Comparison of ENCODE assay signal across 8 cellular contexts in genomic region chr17:17269926-17270773, GRCh38. TPM values are rescaled to one million over a fixed set of nuclear protein-coding genes. Genes with fewer than 3 reads are reported as not detected.
DNase-seq lines count a peak whose midpoint lies in the region; ATAC-seq and TF ChIP-seq lines count a peak whose summit lies in the region.

No MANE protein-coding gene starts in this region.

- H3K9ac ChIP-seq in Karpas-422 (ENCODE audit: low read length), result no peak overlapping the region

- DNase-seq in BJ (ENCODE audit: low read depth), result no peak
- peak; percentile 60 for DNase-seq in activated CD8-positive, alpha-beta T cell treated with anti-CD3 and anti-CD28 coated beads for 36 hours
- DNase-seq in iPS DF 6.9 (ENCODE audit: low read depth, low spot score), result peak; percentile 16
- no peak for DNase-seq in NCI-H146 treated with DMSO at 0.1 percent for 48 hours (lab: John Stamatoyannopoulos, UW; ENCODE audit: unreplicated experiment)
- DNase-seq in DMS153 treated with DMSO at 0.1 percent for 48 hours (lab: John Stamatoyannopoulos, UW; ENCODE audit: unreplicated experiment), result no peak
- DNase-seq in Karpas-422, result no peak

- no peaks in the 10 kb centered on the region for H3K9me2 ChIP-seq in Karpas-422 (replicated peaks; ENCODE audit: insufficient read depth, low read length)

- CTCF ChIA-PET in BJ (lab: Yijun Ruan, JAX) (interaction anchor here (0.6 to 1.4 kb wide), 5 partner anchors 9 to 279 kb away, joined by 3 to 4 read pairs (median 3); no protein-coding TSS in a partner anchor), HEK293 (lab: Yijun Ruan, JAX) (interaction anchor here (0.6 to 1.8 kb wide), 27 partner anchors 9 to 724 kb away, joined by 3 to 14 read pairs (median 4); partner anchors contain the start of gene COPS3)
- CTCF ChIA-PET in activated CD8-positive, alpha-beta T cell treated with anti-CD3 and anti-CD28 coated beads for 36 hours (lab: Charles Lee), result interaction anchor here (0.6 to 3.4 kb wide), 15 partner anchors 10 to 792 kb away, joined by 3 to 19 read pairs (median 3); no protein-coding TSS in a partner anchor

- H4K20me1 ChIP-seq in Karpas-422 (ENCODE audit: insufficient read depth, low read depth, low read length), result no peaks in the 10 kb centered on the region

- peaks cover 21% of the 10 kb centered on the region for H3K36me3 Mint-ChIP-seq in activated CD8-positive, alpha-beta T cell treated with anti-CD3 and anti-CD28 coated beads for 36 hours (ENCODE audit: low read depth)

- H3K27me3 ChIP-seq in BJ (ENCODE audit: control insufficient read depth, insufficient read depth, low read length) (no peaks in the 10 kb centered on the region), iPS DF 6.9 (ENCODE audit: control insufficient read depth, insufficient read depth, low read length) (no peaks in the 10 kb centered on the region), Karpas-422 (ENCODE audit: low read length) (no peaks in the 10 kb centered on the region)

- H3K4me1 Mint-ChIP-seq in activated CD8-positive, alpha-beta T cell treated with anti-CD3 and anti-CD28 coated beads for 36 hours (ENCODE audit: low read depth), result no peaks in the 10 kb centered on the region

- H3K4me3 Mint-ChIP-seq in activated CD8-positive, alpha-beta T cell treated with anti-CD3 and anti-CD28 coated beads for 36 hours, result no peak overlapping the region

- no peaks in the 10 kb centered on the region for H3K9me3 Mint-ChIP-seq in activated CD8-positive, alpha-beta T cell treated with anti-CD3 and anti-CD28 coated beads for 36 hours

- no peak overlapping the region for H2AFZ ChIP-seq in Karpas-422 (ENCODE audit: low read length)

- no peak overlapping the region for H3K4me3 ChIP-seq in BJ (ENCODE audit: low read depth, low read length)
- H3K4me3 ChIP-seq in HEK293 (ENCODE audit: low read depth, low read length), result no peak overlapping the region
- H3K4me3 ChIP-seq in iPS DF 6.9 (ENCODE audit: low read length), result no peak overlapping the region
- H3K4me3 ChIP-seq in Karpas-422 (ENCODE audit: low read length), result no peak overlapping the region

- no peaks in the 10 kb centered on the region for H3K27me3 Mint-ChIP-seq in activated CD8-positive, alpha-beta T cell treated with anti-CD3 and anti-CD28 coated beads for 36 hours

- intact Hi-C loops in activated CD8-positive, alpha-beta T cell treated with anti-CD3 and anti-CD28 coated beads for 36 hours (cut with micrococcal nuclease), result no loop called here

- H3K36me3 ChIP-seq in BJ (ENCODE audit: control insufficient read depth, insufficient read depth, low read length), result peaks cover 13% of the 10 kb centered on the region
- H3K36me3 ChIP-seq in HEK293 (ENCODE audit: control insufficient read depth in 2 of 2, insufficient read depth in 1 of 2, low read length in 2 of 2), result peaks cover 91 to 94% of the 10 kb centered on the region in 2 experiments
- peaks cover 8% of the 10 kb centered on the region; the same call in 1 of the 2 replicates for H3K36me3 ChIP-seq in iPS DF 6.9 (ENCODE audit: control insufficient read depth, insufficient read depth, low read length)
- H3K36me3 ChIP-seq in Karpas-422 (ENCODE audit: insufficient read depth, low read length), result peaks cover 52% of the 10 kb centered on the region

- no peak for ATAC-seq in activated CD8-positive, alpha-beta T cell treated with anti-CD3 and anti-CD28 coated beads for 36 hours
- ATAC-seq in GM21381 (IDR thresholded peaks at IDR 0.05; ENCODE audit: unreplicated experiment), result no peak

- H3K27ac ChIP-seq in HEK293 (ENCODE audit: extremely low read depth, low read depth, low read length) (no peak overlapping the region), iPS DF 6.9 (ENCODE audit: low read length) (no peak overlapping the region), Karpas-422 (ENCODE audit: low read length) (no peak overlapping the region)

- 87% methylated on average over 1 of the region's 9 CpGs for WGBS in iPS DF 6.9 (ENCODE audit: insufficient coverage, insufficient read length)

- H3K4me1 ChIP-seq in HEK293 (ENCODE audit: control insufficient read depth, insufficient read depth, low read length), result no peaks in the 10 kb centered on the region
- H3K4me1 ChIP-seq in iPS DF 6.9 (ENCODE audit: control insufficient read depth, insufficient read depth, low read length), result no peaks in the 10 kb centered on the region
- H3K4me1 ChIP-seq in Karpas-422 (ENCODE audit: low read length), result peaks cover under 1% of the 10 kb centered on the region

- TF ChIP-seq CTCF in BJ (IDR thresholded peaks at IDR 0.05; ENCODE audit: insufficient read depth, low read depth, low read length) (peak; percentile 28; the same call in 1 of the 2 replicates), HEK293 (tag by site-specific recombination; IDR thresholded peaks at IDR 0.05) (no peak)
- peak; percentile 60 for TF ChIP-seq CTCF in activated CD8-positive, alpha-beta T cell treated with anti-CD3 and anti-CD28 coated beads for 36 hours (IDR thresholded peaks at IDR 0.05)

- POLR2A ChIA-PET in BJ (lab: Charles Lee) (no interaction called here), HEK293 (lab: Yijun Ruan, JAX) (interaction anchor here (0.7 to 1.3 kb wide), 4 partner anchors 10 to 43 kb away, joined by 3 to 9 read pairs (median 3); partner anchors contain the start of gene COPS3)
- POLR2A ChIA-PET in activated CD8-positive, alpha-beta T cell treated with anti-CD3 and anti-CD28 coated beads for 36 hours (lab: Charles Lee), result interaction anchor here (0.6 to 2.1 kb wide), 5 partner anchors 9 to 86 kb away, joined by 3 to 8 read pairs (median 3); partner anchors contain the start of gene COPS3

- H3K4me2 ChIP-seq in Karpas-422 (ENCODE audit: low read depth, low read length, poor library complexity, severe bottlenecking), result no peak overlapping the region

- H3K27ac Mint-ChIP-seq in activated CD8-positive, alpha-beta T cell treated with anti-CD3 and anti-CD28 coated beads for 36 hours, result no peak overlapping the region

- H3K79me2 ChIP-seq in Karpas-422 (ENCODE audit: low read length), result peaks cover 46% of the 10 kb centered on the region

- H3K9me3 ChIP-seq in HEK293 (ENCODE audit: control insufficient read depth, insufficient read depth, low read depth, low read length), result no peaks in the 10 kb centered on the region
- no peaks in the 10 kb centered on the region for H3K9me3 ChIP-seq in iPS DF 6.9 (ENCODE audit: control insufficient read depth, insufficient read depth, low read length)
- H3K9me3 ChIP-seq in Karpas-422 (ENCODE audit: low read length), result no peaks in the 10 kb centered on the region

TF ChIP-seq in HEK293, 187 proteins besides CTCF, POLR2A, EP300 and RAD21 (continues in another document):
- TF ChIP-seq ZBTB44 (tag by site-specific recombination; IDR thresholded peaks at IDR 0.05) (no peak), YY2 (tag by site-specific recombination; IDR thresholded peaks at IDR 0.05) (no peak), ZNF398 (tag by site-specific recombination; IDR thresholded peaks at IDR 0.05) (no peak)
- TF ChIP-seq, protein P1, sequence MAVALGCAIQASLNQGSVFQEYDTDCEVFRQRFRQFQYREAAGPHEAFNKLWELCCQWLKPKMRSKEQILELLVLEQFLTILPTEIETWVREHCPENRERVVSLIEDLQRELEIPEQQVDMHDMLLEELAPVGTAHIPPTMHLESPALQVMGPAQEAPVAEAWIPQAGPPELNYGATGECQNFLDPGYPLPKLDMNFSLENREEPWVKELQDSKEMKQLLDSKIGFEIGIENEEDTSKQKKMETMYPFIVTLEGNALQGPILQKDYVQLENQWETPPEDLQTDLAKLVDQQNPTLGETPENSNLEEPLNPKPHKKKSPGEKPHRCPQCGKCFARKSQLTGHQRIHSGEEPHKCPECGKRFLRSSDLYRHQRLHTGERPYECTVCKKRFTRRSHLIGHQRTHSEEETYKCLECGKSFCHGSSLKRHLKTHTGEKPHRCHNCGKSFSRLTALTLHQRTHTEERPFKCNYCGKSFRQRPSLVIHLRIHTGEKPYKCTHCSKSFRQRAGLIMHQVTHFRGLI (tag by site-specific recombination; IDR thresholded peaks at IDR 0.05), result no peak

RNA-seq across cellular contexts. Expression of gene COPS3, which starts 10.9 kb away (rescaled TPM):
- 73.3 and 97.2 TPM in 2 replicates for polyA plus RNA-seq in BJ (2011; rRNA removed)
- polyA minus RNA-seq in BJ (2011; rRNA and poly(A)+ RNA removed), result 31.2 and 38.5 TPM in 2 replicates
- 10 to 100 TPM; 91.1 to 99.8 TPM for total RNA-seq in activated CD8-positive, alpha-beta T cell treated with anti-CD3 and anti-CD28 coated beads for 36 hours
- total RNA-seq in Karpas-422 (2014; rRNA removed; shearing (Covaris generic); ENCODE audit: low replicate concordance), result 50.4 and 110 TPM in 2 replicates

RNA-seq across cellular contexts. Expression of gene NT5M, which starts 33.0 kb away (rescaled TPM):
- 0.93 and 1.2 TPM in 2 replicates for polyA plus RNA-seq in BJ (2011; rRNA removed)
- polyA minus RNA-seq in BJ (2011; rRNA and poly(A)+ RNA removed), result 0.21 and 0.81 TPM in 2 replicates
- total RNA-seq in activated CD8-positive, alpha-beta T cell treated with anti-CD3 and anti-CD28 coated beads for 36 hours, result 1 to 10 TPM; 8.3 to 9.4 TPM
- 23.6 and 38.0 TPM in 2 replicates for total RNA-seq in Karpas-422 (2014; rRNA removed; shearing (Covaris generic); ENCODE audit: low replicate concordance)

RNA-seq across cellular contexts. Expression of gene FLCN, which starts 33.2 kb away (rescaled TPM):
- 12.4 and 15.4 TPM in 2 replicates for polyA plus RNA-seq in BJ (2011; rRNA removed)
- 21.2 and 26.5 TPM in 2 replicates for polyA minus RNA-seq in BJ (2011; rRNA and poly(A)+ RNA removed)
- total RNA-seq in activated CD8-positive, alpha-beta T cell treated with anti-CD3 and anti-CD28 coated beads for 36 hours, result 10 to 100 TPM; 15.4 to 17.2 TPM
- total RNA-seq in Karpas-422 (2014; rRNA removed; shearing (Covaris generic); ENCODE audit: low replicate concordance), result 15.6 and 21.5 TPM in 2 replicates

Comparison
In these comparisons a context has a peak if more than half of its experiments do, and no peak if none do; other contexts are left out.
1. DNase-seq: peak in activated CD8-positive, alpha-beta T cell treated with anti-CD3 and anti-CD28 coated beads for 36 hours (single experiment) and iPS DF 6.9 (single experiment); none in BJ (single experiment), NCI-H146 treated with DMSO at 0.1 percent for 48 hours (single experiment), DMS153 treated with DMSO at 0.1 percent for 48 hours (single experiment) and Karpas-422 (single experiment).